Comparison of ENCODE assay signal across 16 cellular contexts in genomic region chr12:54932691-54933090, GRCh38. TPM values are rescaled to one million over a fixed set of nuclear protein-coding genes. Genes with fewer than 3 reads are reported as not detected.
DNase-seq lines count a peak whose midpoint lies in the region; ATAC-seq, FAIRE-seq and TF ChIP-seq lines count a peak whose summit lies in the region.
"Had no signal": no experiment of that assay in that cellular context is flagged by ENCODE, and none has a peak within 500 bp of the region (broad histone marks: within the 10 kb centered on the region; RNA-seq: fewer than 3 reads in every experiment).

No MANE protein-coding gene starts in this region.

- no peak for TF ChIP-seq EP300 in K562 (IDR thresholded peaks at IDR 0.05; ENCODE audit: low read length)

- peaks cover 23 to 25% of the 10 kb centered on the region in 2 donors for H3K9me3 Mint-ChIP-seq in activated T-cell treated with anti-CD3 and anti-CD28 coated beads, Interleukin-2, amount 50 U/mL, for 72 hours

- H2AFZ ChIP-seq in K562 (ENCODE audit: low read depth, low read length) = peak overlapping the region; percentile 7; the same call in 1 of the 2 replicates
- H2AFZ ChIP-seq: neural progenitor cell had no signal

- peaks cover 65% of the 10 kb centered on the region for H3K4me1 Mint-ChIP-seq in activated T-cell treated with anti-CD3 and anti-CD28 coated beads, Interleukin-2, amount 50 U/mL, for 72 hours (ENCODE audit: low read depth)
- H3K4me1 Mint-ChIP-seq: neural progenitor cell had no signal

- H3K4me1 ChIP-seq in K562 (replicated peaks in 1 of 2; ENCODE audit: control insufficient read depth in 2 of 2, insufficient read depth in 2 of 2, low read length in 2 of 2) = peaks cover 0 to 29% of the 10 kb centered on the region in 2 experiments; a peak in 3 of 5 replicates
- H3K4me1 ChIP-seq in pancreas = no peaks in the 10 kb centered on the region
- H3K4me1 ChIP-seq: gastroesophageal sphincter, neural progenitor cell had no signal

- TF ChIP-seq RAD21 in K562 (CRISPR knock-in tag; conservative IDR thresholded peaks at IDR 0.05 in 1 of 2, IDR thresholded peaks at IDR 0.05 in 1 of 2) = no peak

- 17% methylated on average over 2 of the region's 2 CpGs for WGBS in K562 (ENCODE audit: insufficient coverage, low coverage, missing lambda C conversion rate)
- WGBS in pancreas, 2 donors = 44 to 49% methylated on average over 2 of the region's 2 CpGs

- DNase-seq in activated T-cell treated with anti-CD3 and anti-CD28 coated beads, Interleukin-2, amount 50 U/mL, for 72 hours = no peak
- no peak for DNase-seq in activated T-cell treated with anti-CD3 and anti-CD28 coated beads, Interleukin-2, amount 50 U/mL, for 1 hour
- peak; percentile 84 for DNase-seq in NCI-H748 (lab: John Stamatoyannopoulos, UW; ENCODE audit: unreplicated experiment)
- DNase-seq in K562 (ENCODE audit: extremely low read depth in 1 of 4, low spot score in 3 of 4) = peak in 2 of 4 experiments; percentile 17 to 55
- DNase-seq in sciatic nerve (ENCODE audit: low spot score) = peak; percentile 69
- DNase-seq in stimulated activated CD4-positive, alpha-beta T cell treated with anti-CD3 and anti-CD28 coated beads, Interleukin-4, amount 100 ng/mL, for 4 hours = no peak
- no peak for DNase-seq in pancreas
- DNase-seq in GM10248 (ENCODE audit: extremely low spot score) = no peak
- DNase-seq: activated gamma-delta T cell treated with Interleukin-2 at 50 U/mL for 16 hours, NCI-H1930, Right ventricle myocardium superior had no signal

- H3K4me3 ChIP-seq in K562 = no peak overlapping the region
- H3K4me3 ChIP-seq in pancreas = no peak overlapping the region
- H3K4me3 ChIP-seq: coronary artery, gastroesophageal sphincter, neural progenitor cell had no signal

- H3K9ac ChIP-seq in K562 (ENCODE audit: insufficient read depth in 1 of 2, low read depth in 2 of 2, low read length in 2 of 2) = no peak overlapping the region
- H3K9ac ChIP-seq: neural progenitor cell had no signal

- H3K27me3 ChIP-seq in K562 (ENCODE audit: control insufficient read depth in 2 of 2, insufficient read depth in 2 of 2, low read length in 2 of 2) (no peaks in the 10 kb centered on the region), pancreas (no peaks in the 10 kb centered on the region)
- H3K27me3 ChIP-seq: gastroesophageal sphincter, neural progenitor cell had no signal

- peak overlapping the region in 1 of 2 donors; percentile 56 for H3K4me3 Mint-ChIP-seq in activated T-cell treated with anti-CD3 and anti-CD28 coated beads, Interleukin-2, amount 50 U/mL, for 72 hours
- H3K4me3 Mint-ChIP-seq: B cell, neural progenitor cell had no signal

- intact Hi-C loops in K562 (cut with micrococcal nuclease) (no loop called here), sciatic nerve (cut with DNase I) (no loop called here), pancreas (cut with DNase I) (no loop called here)

- in situ Hi-C loops in K562 (cut with MboI) = no loop called here

- FAIRE-seq in K562 (lab: Jason Lieb, UNC) (no peak), pancreas (lab: Jason Lieb, UNC) (no peak)

- no peak overlapping the region for H3K4me2 ChIP-seq in K562 (ENCODE audit: insufficient read depth, low read length)
- H3K4me2 ChIP-seq: neural progenitor cell had no signal

- no peaks in the 10 kb centered on the region for H3K27me3 Mint-ChIP-seq in activated T-cell treated with anti-CD3 and anti-CD28 coated beads, Interleukin-2, amount 50 U/mL, for 72 hours (ENCODE audit: low read depth)
- H3K27me3 Mint-ChIP-seq: B cell had no signal

- peaks cover 34 to 60% of the 10 kb centered on the region in 2 donors for H3K36me3 Mint-ChIP-seq in activated T-cell treated with anti-CD3 and anti-CD28 coated beads, Interleukin-2, amount 50 U/mL, for 72 hours (ENCODE audit: insufficient read depth in 2 of 2)
- H3K36me3 Mint-ChIP-seq: neural progenitor cell had no signal

- BruUV-seq in K562 (replicated peaks; lab: Mats Ljungman, UMichigan) = no TSS peak

- no peaks in the 10 kb centered on the region for H3K79me2 ChIP-seq in K562 (ENCODE audit: control insufficient read depth, insufficient read depth, low read length)

- H3K36me3 ChIP-seq in K562 (ENCODE audit: control insufficient read depth, insufficient read depth, low read length) = no peaks in the 10 kb centered on the region
- H3K36me3 ChIP-seq in pancreas = no peaks in the 10 kb centered on the region
- H3K36me3 ChIP-seq: gastroesophageal sphincter, neural progenitor cell had no signal

- H4K20me1 ChIP-seq in K562 (replicated peaks; ENCODE audit: control insufficient read depth, insufficient read depth, low read length) = no peaks in the 10 kb centered on the region

- no peaks in the 10 kb centered on the region for H3K9me1 ChIP-seq in K562 (ENCODE audit: control insufficient read depth, insufficient read depth, low read length)

- TF ChIP-seq CTCF in K562 (IDR thresholded peaks at IDR 0.05 in 2 of 3, conservative IDR thresholded peaks at IDR 0.05 in 1 of 3; ENCODE audit: insufficient read depth in 2 of 3, low read depth in 1 of 3, low read length in 3 of 3) = no peak
- TF ChIP-seq CTCF in pancreas (IDR thresholded peaks at IDR 0.05) = no peak
- TF ChIP-seq CTCF in GM10248 (IDR thresholded peaks at IDR 0.05; ENCODE audit: control extremely low read depth, extremely low read depth, low read depth, missing control alignments) = no peak

- ATAC-seq in activated T-cell treated with anti-CD3 and anti-CD28 coated beads, Interleukin-2, amount 50 U/mL, for 72 hours (replicated peaks in 1 of 2) = no peak
- peak; percentile 83 for ATAC-seq in K562
- ATAC-seq in sciatic nerve = peak; percentile 44
- ATAC-seq in pancreas = no peak
- ATAC-seq: gastroesophageal sphincter, left lobe of liver had no signal

- peaks cover 4% of the 10 kb centered on the region for H3K9me3 ChIP-seq in K562 (replicated peaks; ENCODE audit: control insufficient read depth, insufficient read depth, low read depth, low read length)
- no peaks in the 10 kb centered on the region for H3K9me3 ChIP-seq in pancreas

- peak overlapping the region; percentile 86 for H3K27ac Mint-ChIP-seq in activated T-cell treated with anti-CD3 and anti-CD28 coated beads, Interleukin-2, amount 50 U/mL, for 72 hours
- H3K27ac Mint-ChIP-seq: B cell, neural progenitor cell had no signal

- TF ChIP-seq POLR2A in K562 (conservative IDR thresholded peaks at IDR 0.05) = no peak

- H3K27ac ChIP-seq in K562 (ENCODE audit: extremely low read depth, low read depth, low read length) (no peak overlapping the region), pancreas (no peak overlapping the region)
- H3K27ac ChIP-seq: coronary artery, gastroesophageal sphincter, neural progenitor cell had no signal

- POLR2A ChIA-PET in K562 (lab: Yijun Ruan, JAX) = interaction anchor here (0.6 kb wide), 1 partner anchor 125 kb away, joined by 3 read pairs; no protein-coding TSS in a partner anchor
- POLR2A ChIA-PET in GM10248 (lab: Yijun Ruan, JAX) = no interaction called here

- CTCF ChIA-PET in K562 (lab: Yijun Ruan, JAX; ENCODE audit: low intra/inter-chr PET ratio) (no interaction called here), GM10248 (lab: Yijun Ruan, JAX) (no interaction called here)

TF ChIP-seq in K562, 482 proteins besides CTCF, POLR2A, EP300 and RAD21 (continues in another document):
- TF ChIP-seq NRF1 (conservative IDR thresholded peaks at IDR 0.05 in 1 of 2, IDR thresholded peaks at IDR 0.05 in 1 of 2) = no peak
- TF ChIP-seq ESRRA (IDR thresholded peaks at IDR 0.05; ENCODE audit: borderline replicate concordance, low read depth) = no peak
- no peak for TF ChIP-seq NKRF (IDR thresholded peaks at IDR 0.05; ENCODE audit: borderline replicate concordance)

RNA-seq across cellular contexts. Expression of gene TESPA1, which starts 51.9 kb away (rescaled TPM):
- 10 to 100 TPM; 86.5 to 95.5 TPM for total RNA-seq in activated T-cell treated with anti-CD3 and anti-CD28 coated beads, Interleukin-2, amount 50 U/mL, for 72 hours
- total RNA-seq in K562 (2011; cell fraction: chromatin; rRNA removed; ENCODE audit: low replicate concordance) = 1.1 and 1.4 TPM in 2 replicates
- total RNA-seq in K562 (2011; cell fraction: nucleolus; rRNA removed) = 1.0 and 1.6 TPM in 2 replicates
- total RNA-seq in K562 (2011; cell fraction: nucleoplasm; rRNA removed) = 0.15 and 0.59 TPM in 2 replicates
- total RNA-seq in K562 (2014; rRNA removed) (2.7 and 2.8 TPM in 2 replicates), K562 (2014; rRNA removed; fragmentation: Illumina TruSeq; extraction: Trizol) (3.5 and 4.4 TPM in 2 replicates), K562 (2015; rRNA removed; fragmentation: Illumina TruSeq; extraction: Trizol) (6.4 and 6.6 TPM in 2 replicates), K562 (2021) (2.4 and 3.8 TPM in 2 replicates), sciatic nerve (3.1 TPM), pancreas (under 1 TPM; 0.14 to 0.60 (median 0.35) TPM)
- polyA plus RNA-seq in K562 (2011; rRNA removed) (0.72 and 2.7 TPM in 2 replicates), K562 (2014; fragmentation: Illumina TruSeq; extraction: Trizol) (6.3 and 7.1 TPM in 2 replicates), K562 (2014; fragmentation: Nextera tagmentation; extraction: Ambion mirVana) (1 to 10 TPM; 1.3 to 1.5 TPM), K562 (2014; rRNA removed) (2.1 and 3.3 TPM in 2 replicates), pancreas (under 1 TPM; 0.08 to 0.14 TPM)
- polyA plus RNA-seq in K562 (2011; cell fraction: cytosol; rRNA removed) = 0.45 and 1.7 TPM in 2 replicates
- 1.8 and 7.2 TPM in 2 replicates for polyA plus RNA-seq in K562 (2011; cell fraction: nucleus; rRNA removed)
- 6.1 and 17.9 TPM in 2 replicates for polyA plus RNA-seq in K562 (2012)
- polyA minus RNA-seq in K562 (2011; rRNA and poly(A)+ RNA removed) = 0.84 and 1.7 TPM in 2 replicates
- polyA minus RNA-seq in K562 (2011; cell fraction: cytosol; rRNA and poly(A)+ RNA removed) = 5.1 TPM in 1 of 2 replicates, not detected in the other
- 0.67 and 4.9 TPM in 2 replicates for polyA minus RNA-seq in K562 (2011; cell fraction: nucleus; rRNA and poly(A)+ RNA removed)

Comparison
In these comparisons a context has a peak if more than half of its experiments do, and no peak if none do; other contexts are left out.
1. ATAC-seq: peak in K562 (single experiment) and sciatic nerve (single experiment); none in activated T-cell treated with anti-CD3 and anti-CD28 coated beads, Interleukin-2, amount 50 U/mL, for 72 hours (0 of 2) and pancreas (0 of 4).
2. DNase-seq: peak in NCI-H748 (single experiment) and sciatic nerve (single experiment); none in activated T-cell treated with anti-CD3 and anti-CD28 coated beads, Interleukin-2, amount 50 U/mL, for 72 hours (0 of 2), activated T-cell treated with anti-CD3 and anti-CD28 coated beads, Interleukin-2, amount 50 U/mL, for 1 hour (single experiment), stimulated activated CD4-positive, alpha-beta T cell treated with anti-CD3 and anti-CD28 coated beads, Interleukin-4, amount 100 ng/mL, for 4 hours (0 of 2), pancreas (0 of 6) and GM10248 (single experiment).
3. RNA of gene TESPA1, which starts 51.9 kb away (total RNA-seq): 86.5 to 95.5 TPM in activated T-cell treated with anti-CD3 and anti-CD28 coated beads, Interleukin-2, amount 50 U/mL, for 72 hours; 0.15 to 6.6 TPM in K562, 3.1 TPM in sciatic nerve (single experiment) and 0.14 to 0.60 TPM in pancreas; every median in the first group is over 10 times any median in the second.